ENCODE assay signal across 30 cellular contexts in the genomic region with DNA sequence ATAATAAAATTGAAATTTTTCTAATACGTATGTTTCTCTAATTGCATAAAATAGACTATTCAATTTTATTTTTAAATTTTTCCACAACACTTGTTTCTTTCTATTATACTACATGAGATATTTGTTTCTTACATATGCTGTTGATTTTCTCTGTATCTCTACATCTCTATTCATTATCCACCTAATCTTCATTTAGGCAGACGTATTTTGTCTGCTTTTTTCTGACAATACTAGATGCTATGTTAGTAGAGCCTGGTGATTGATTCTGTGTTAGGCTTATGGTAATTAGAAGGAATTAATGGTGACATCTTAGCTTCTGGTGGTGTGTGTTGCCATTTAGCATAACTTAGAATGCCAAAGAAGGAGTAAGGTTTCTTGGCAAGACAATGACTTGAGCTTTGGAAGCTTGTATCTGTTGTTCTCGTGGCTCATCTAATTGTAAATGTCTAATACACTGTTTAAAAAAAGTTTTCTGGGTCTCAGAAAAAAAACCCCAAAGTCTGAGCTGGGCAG.
"Had no signal": no experiment of that assay in that cellular context is flagged by ENCODE, and none has a peak within 500 bp of the region (broad histone marks: within the 10 kb centered on the region; RNA-seq: fewer than 3 reads in every experiment).

No MANE protein-coding gene starts in this region.

- H3K9me3 Mint-ChIP-seq: activated naive CD8-positive, alpha-beta T cell treated with anti-CD3 and anti-CD28 coated beads, Interleukin-2, amount 10 ng/mL, durations not matched to agents 7 days and 5 days had no signal

- H3K4me2 ChIP-seq: PC-9 had no signal

- H3K27ac Mint-ChIP-seq: activated CD4-positive, alpha-beta T cell treated with anti-CD3 and anti-CD28 coated beads, Interleukin-2, amount 10 ng/mL, durations not matched to agents 7 days and 5 days; activated CD8-positive, alpha-beta T cell treated with anti-CD3 and anti-CD28 coated beads, Interleukin-2, amount 10 ng/mL, durations not matched to agents 7 days and 5 days; activated naive CD4-positive, alpha-beta T cell treated with anti-CD3 and anti-CD28 coated beads, Interleukin-2, amount 50 U/mL, for 24 hours; activated naive CD8-positive, alpha-beta T cell treated with anti-CD3 and anti-CD28 coated beads, Interleukin-2, amount 10 ng/mL, durations not matched to agents 7 days and 5 days; activated T-cell treated with anti-CD3 and anti-CD28 coated beads, Interleukin-2, amount 50 U/mL, for 24 hours; activated T-helper 2 cell treated with anti-CD3 and anti-CD28 coated beads, Interferon-gamma antibody, Interleukin-2, Interleukin-4, amounts not matched to agents 10 μg/mL and 5 μg/mL and 100 μg/mL, durations not matched to agents 14 hours and 24 hours and 36 hours had no signal

- H3K36me3 ChIP-seq: ascending aorta, cardiac muscle cell, WERI-Rb-1 had no signal

- H3K27me3 Mint-ChIP-seq: activated CD4-positive, alpha-beta T cell treated with anti-CD3 and anti-CD28 coated beads, Interleukin-2, amount 10 ng/mL, durations not matched to agents 7 days and 5 days; activated naive CD4-positive, alpha-beta T cell treated with anti-CD3 and anti-CD28 coated beads, Interleukin-2, amount 50 U/mL, for 24 hours; activated naive CD8-positive, alpha-beta T cell treated with anti-CD3 and anti-CD28 coated beads, Interleukin-2, amount 10 ng/mL, durations not matched to agents 7 days and 5 days; activated T-cell treated with anti-CD3 and anti-CD28 coated beads, Interleukin-2, amount 50 U/mL, for 24 hours; central memory CD8-positive, alpha-beta T cell had no signal

- H2AFZ ChIP-seq: PC-9 had no signal

- ATAC-seq: activated CD8-positive, alpha-beta T cell treated with anti-CD3 and anti-CD28 coated beads, Interleukin-2, amount 10 ng/mL, durations not matched to agents 7 days and 5 days; Right ventricle myocardium inferior had no signal

- H3K36me3 Mint-ChIP-seq: activated naive CD4-positive, alpha-beta T cell treated with anti-CD3 and anti-CD28 coated beads, Interleukin-2, amount 50 U/mL, for 24 hours; activated naive CD8-positive, alpha-beta T cell treated with anti-CD3 and anti-CD28 coated beads, Interleukin-2, amount 10 ng/mL, durations not matched to agents 7 days and 5 days had no signal

- DNase-seq: activated CD4-positive, alpha-beta T cell treated with anti-CD3 and anti-CD28 coated beads, Interleukin-2, amount 10 ng/mL, durations not matched to agents 7 days and 5 days; activated CD4-positive, alpha-beta T cell treated with anti-CD3 and anti-CD28 coated beads, Interleukin-2, amount 50 U/mL, for 48 hours; activated CD8-positive, alpha-beta T cell treated with anti-CD3 and anti-CD28 coated beads, Interleukin-2, amount 10 ng/mL, durations not matched to agents 7 days and 5 days; activated gamma-delta T cell; activated naive CD4-positive, alpha-beta T cell treated with Interleukin-2 at 50 U/mL for 16 hours; activated naive CD8-positive, alpha-beta T cell treated with anti-CD3 and anti-CD28 coated beads, Interleukin-2, amount 10 ng/mL, durations not matched to agents 7 days and 5 days; activated T-cell treated with anti-CD3 and anti-CD28 coated beads, Interleukin-2, amount 50 U/mL, for 24 hours; amygdala; Karpas-422; KBM-7; NCI-H1105 treated with DMSO at 0.1 percent for 48 hours; NCI-H1436; NCI-H1694; NCI-H2029; NCI-H345; NCI-H524 treated with DMSO at 0.1 percent for 48 hours; NCI-H748 treated with DMSO at 0.1 percent for 48 hours; NK-92 treated with Interleukin-12 subunit alpha and Interleukin-12 subunit beta, amount 100 ng/mL, for 24 hours; PC-9; SIG-M5; T1000; WERI-Rb-1 had no signal

- H3K27ac ChIP-seq: ascending aorta, cardiac muscle cell, PC-9, RWPE1, SK-N-MC, WERI-Rb-1 had no signal

- H3K4me1 Mint-ChIP-seq: activated CD4-positive, alpha-beta T cell treated with anti-CD3 and anti-CD28 coated beads, Interleukin-2, amount 10 ng/mL, durations not matched to agents 7 days and 5 days; activated naive CD4-positive, alpha-beta T cell treated with anti-CD3 and anti-CD28 coated beads, Interleukin-2, amount 50 U/mL, for 24 hours; activated naive CD8-positive, alpha-beta T cell treated with anti-CD3 and anti-CD28 coated beads, Interleukin-2, amount 10 ng/mL, durations not matched to agents 7 days and 5 days; central memory CD8-positive, alpha-beta T cell had no signal

- H3K27me3 ChIP-seq: ascending aorta, cardiac muscle cell had no signal

- H3K9me3 ChIP-seq: ascending aorta had no signal

- H3K4me3 ChIP-seq: ascending aorta, cardiac muscle cell, PC-9, SK-N-MC had no signal

- H3K4me3 Mint-ChIP-seq: activated CD4-positive, alpha-beta T cell treated with anti-CD3 and anti-CD28 coated beads, Interleukin-2, amount 10 ng/mL, durations not matched to agents 7 days and 5 days; activated CD8-positive, alpha-beta T cell treated with anti-CD3 and anti-CD28 coated beads, Interleukin-2, amount 10 ng/mL, durations not matched to agents 7 days and 5 days; activated naive CD4-positive, alpha-beta T cell treated with anti-CD3 and anti-CD28 coated beads, Interleukin-2, amount 50 U/mL, for 24 hours; activated naive CD8-positive, alpha-beta T cell treated with anti-CD3 and anti-CD28 coated beads, Interleukin-2, amount 10 ng/mL, durations not matched to agents 7 days and 5 days; activated T-cell treated with anti-CD3 and anti-CD28 coated beads, Interleukin-2, amount 50 U/mL, for 24 hours; central memory CD8-positive, alpha-beta T cell had no signal
